11 cellular contexts compared by ENCODE assay signal in the genomic region with DNA sequence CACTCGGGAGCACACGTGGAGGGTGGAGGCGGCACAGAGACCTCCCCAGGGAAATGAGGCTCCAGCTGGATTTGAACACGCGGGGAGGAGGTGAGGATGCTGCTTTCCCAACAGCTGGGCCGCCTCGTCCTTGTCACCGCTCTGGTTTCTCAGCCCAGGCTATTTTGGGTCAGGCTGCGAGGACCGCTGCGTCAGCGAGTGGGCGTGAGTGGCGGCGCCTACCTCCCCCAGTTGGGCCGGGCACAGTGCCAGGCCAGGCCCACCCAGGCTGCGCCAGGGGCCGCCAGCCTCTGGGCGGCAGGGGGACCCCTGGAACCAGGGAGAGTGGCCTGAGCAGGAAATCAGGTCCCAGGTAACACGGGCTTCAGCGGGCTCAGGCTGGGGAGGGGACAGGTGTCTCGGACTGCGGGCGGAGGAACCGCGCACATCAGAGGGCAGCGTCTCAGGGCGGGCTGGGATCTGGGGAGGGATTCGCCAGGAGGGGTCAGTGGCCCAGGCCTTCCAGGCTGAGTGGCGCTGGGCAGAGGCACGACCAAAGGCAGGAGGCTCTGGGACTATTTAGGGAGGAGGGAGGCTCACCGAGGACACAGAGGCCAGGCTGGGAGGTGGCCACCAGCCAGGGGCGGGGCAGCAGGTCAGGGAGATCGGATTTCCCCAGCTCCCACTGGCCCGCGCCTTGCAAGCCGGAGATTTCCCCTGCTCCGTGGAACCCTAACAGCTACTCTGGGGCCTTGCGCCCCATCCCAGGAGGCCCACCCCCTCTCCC.
DNase-seq lines count a peak whose midpoint lies in the region; ATAC-seq and TF ChIP-seq lines count a peak whose summit lies in the region.
"Had no signal": no experiment of that assay in that cellular context is flagged by ENCODE, and none has a peak within 500 bp of the region (broad histone marks: within the 10 kb centered on the region; RNA-seq: fewer than 3 reads in every experiment).

No MANE protein-coding gene starts in this region.

- POLR2A ChIA-PET in PC-3 (lab: Charles Lee; ENCODE audit: unreplicated experiment), result no interaction called here

- no peaks in the 10 kb centered on the region for H4K20me1 ChIP-seq in PC-3 (ENCODE audit: low read length)

- peak overlapping the region; percentile 75 for H3K4me2 ChIP-seq in PC-3 (ENCODE audit: low read length)

- peak overlapping the region; percentile 51 for H3K4me3 ChIP-seq in PC-3 (ENCODE audit: low read length)
- no peak overlapping the region for H3K4me3 ChIP-seq in mucosa of descending colon

- ATAC-seq in PC-3 (peak; percentile 61), Right ventricle myocardium inferior (peak; percentile 79), mucosa of descending colon (peak; percentile 56), GM19023 (IDR thresholded peaks at IDR 0.05; ENCODE audit: unreplicated experiment) (no peak)
- ATAC-seq: effector memory CD8-positive, alpha-beta T cell had no signal

- H3K36me3 ChIP-seq in PC-3 (ENCODE audit: low read depth, low read length), result no peaks in the 10 kb centered on the region
- no peaks in the 10 kb centered on the region for H3K36me3 ChIP-seq in mucosa of descending colon (ENCODE audit: low read depth)

- intact Hi-C loops in PC-3 (cut with micrococcal nuclease), result no loop called here
- intact Hi-C loops in Right ventricle myocardium inferior (cut with DNase I), result loop anchor here (5.0 kb wide), 1 partner anchor 126 kb away; a partner anchor contains a TSS
- intact Hi-C loops in mucosa of descending colon (cut with DNase I, micrococcal nuclease), result no loop called here

- BruUV-seq in PC-3 (replicated peaks; lab: Mats Ljungman, UMichigan), result no TSS peak

- no peaks in the 10 kb centered on the region for H3F3A ChIP-seq in PC-3 (ENCODE audit: low read length, unreplicated experiment)

- H3K79me2 ChIP-seq in PC-3 (ENCODE audit: low read length), result no peaks in the 10 kb centered on the region

- peak overlapping the region; percentile 77 for H2AFZ ChIP-seq in PC-3 (ENCODE audit: low read length)

- H3K27ac ChIP-seq in PC-3 (ENCODE audit: low read length), result no peak overlapping the region

- no peaks in the 10 kb centered on the region for H3K9me2 ChIP-seq in PC-3 (replicated peaks; ENCODE audit: low read length)

- no peaks in the 10 kb centered on the region for H3K9me3 ChIP-seq in PC-3 (ENCODE audit: low read length)
- no peaks in the 10 kb centered on the region for H3K9me3 ChIP-seq in mucosa of descending colon

- peak; percentile 21 for DNase-seq in ACHN
- DNase-seq in PC-3, result peak; percentile 24
- no peak for DNase-seq in Right ventricle myocardium inferior (ENCODE audit: missing footprints)
- peak in 2 of 3 donors; percentile 9 to 46 for DNase-seq in mucosa of descending colon
- no peak for DNase-seq in superior temporal gyrus (ENCODE audit: extremely low spot score)
- DNase-seq in stimulated activated CD4-positive, alpha-beta T cell treated with anti-CD3 and anti-CD28 coated beads, Interleukin-4, amount 100 ng/mL, for 4 hours, result no peak
- DNase-seq in SIG-M5 treated with dmso at 0.1 percent for 504 hours (lab: John Stamatoyannopoulos, UW; ENCODE audit: unreplicated experiment), result no peak
- DNase-seq: effector memory CD8-positive, alpha-beta T cell; NCI-H2081; T-helper 1 cell had no signal

- H3K9ac ChIP-seq in PC-3 (ENCODE audit: low read length), result no peak overlapping the region

- H3K4me1 ChIP-seq in PC-3 (ENCODE audit: insufficient read depth, low read length), result peaks cover 13% of the 10 kb centered on the region; the same call in 1 of the 2 replicates
- no peaks in the 10 kb centered on the region for H3K4me1 ChIP-seq in mucosa of descending colon (ENCODE audit: low read depth)

- no peak for TF ChIP-seq CTCF in PC-3 (conservative IDR thresholded peaks at IDR 0.05; ENCODE audit: low read depth, low read length)
- no peak for TF ChIP-seq CTCF in mucosa of descending colon (IDR thresholded peaks at IDR 0.05)

- in situ Hi-C loops in ACHN (cut with HindIII; ENCODE audit: low pct_ligation_motif_present, low pct_unique_long_range_greater_than_20kb, low sequenced_read_pairs), result no loop called here

- CTCF ChIA-PET in PC-3 (lab: Charles Lee), result interaction anchor here (0.5 kb wide), 1 partner anchor 199 kb away, joined by 3 read pairs; no protein-coding TSS in a partner anchor

- H3K27me3 ChIP-seq in PC-3 (ENCODE audit: low read length), result peaks cover 31% of the 10 kb centered on the region

Comparison
In these comparisons a context has a peak if more than half of its experiments do, and no peak if none do; other contexts are left out.
1. DNase-seq: peak in ACHN (single experiment), PC-3 (single experiment) and mucosa of descending colon (2 of 3); none in Right ventricle myocardium inferior (single experiment), superior temporal gyrus (single experiment), stimulated activated CD4-positive, alpha-beta T cell treated with anti-CD3 and anti-CD28 coated beads, Interleukin-4, amount 100 ng/mL, for 4 hours (0 of 2) and SIG-M5 treated with dmso at 0.1 percent for 504 hours (single experiment).